ENCODE assay signal across 1 cellular context in genomic region chr13:27022571-27023311, GRCh38.
TF ChIP-seq lines count a peak whose summit lies in the region.

No MANE protein-coding gene starts in this region.

TF ChIP-seq in GM23338, 12 proteins besides CTCF, POLR2A, EP300 and RAD21 (continued from another document):
- TF ChIP-seq ZNF462 (CRISPR knock-in tag; IDR thresholded peaks at IDR 0.05): no peak
- no peak for TF ChIP-seq REST (IDR thresholded peaks at IDR 0.05; ENCODE audit: unreplicated experiment)
- TF ChIP-seq NANOG (IDR thresholded peaks at IDR 0.05; ENCODE audit: borderline replicate concordance): no peak
- no peak for TF ChIP-seq ETS1 (IDR thresholded peaks at IDR 0.05)
- TF ChIP-seq STAT1 (IDR thresholded peaks at IDR 0.05; ENCODE audit: unreplicated experiment): no peak
- no peak for TF ChIP-seq JUNB (IDR thresholded peaks at IDR 0.05; ENCODE audit: unreplicated experiment)
- TF ChIP-seq CREB1 (CRISPR knock-in tag; IDR thresholded peaks at IDR 0.05; ENCODE audit: low read depth): no peak
